ENCODE assay signal across 8 cellular contexts in genomic region chr4:85127653-85128052, GRCh38.
DNase-seq lines count a peak whose midpoint lies in the region; ATAC-seq and TF ChIP-seq lines count a peak whose summit lies in the region.

No MANE protein-coding gene starts in this region.

- H2BK5ac ChIP-seq in mesenchymal stem cell (ENCODE audit: low read depth, low read length, poor library complexity, severe bottlenecking) = no peak overlapping the region

- H4K91ac ChIP-seq in mesenchymal stem cell (ENCODE audit: low read length) = no peak overlapping the region

- H2AFZ ChIP-seq in KMS-11 (ENCODE audit: low read depth) = peak overlapping the region; percentile 59; the same call in 1 of the 2 replicates
- no peak overlapping the region for H2AFZ ChIP-seq in mesenchymal stem cell (ENCODE audit: low read depth, low read length)

- peak in 7 of 8 donors; percentile 41 to 75 (median 59) for ATAC-seq in heart right ventricle
- no peak for ATAC-seq in Right ventricle myocardium superior (ENCODE audit: poor library complexity)
- ATAC-seq in body of pancreas = peak; percentile 95

- no peak overlapping the region for H2BK120ac ChIP-seq in mesenchymal stem cell (ENCODE audit: low read depth, low read length)

- H3K14ac ChIP-seq in mesenchymal stem cell (ENCODE audit: low read length in 2 of 2) = no peak overlapping the region

- H3K9me3 ChIP-seq in heart right ventricle (peaks cover 0 to 2% (median 0%) of the 10 kb centered on the region in 11 donors), body of pancreas (no peaks in the 10 kb centered on the region), mesenchymal stem cell (ENCODE audit: control insufficient read depth, low read length) (no peaks in the 10 kb centered on the region)

- no peaks in the 10 kb centered on the region for H3K79me2 ChIP-seq in KMS-11 (ENCODE audit: insufficient read depth, low read depth)

- no peaks in the 10 kb centered on the region for H4K20me1 ChIP-seq in KMS-11 (ENCODE audit: insufficient read depth)

- H3K27ac ChIP-seq in heart right ventricle = peak overlapping the region in 3 of 10 donors; percentile 19 to 41 (median 36)
- no peak overlapping the region for H3K27ac ChIP-seq in KMS-11
- H3K27ac ChIP-seq in body of pancreas = peak overlapping the region in 2 of 4 donors; percentile 28 to 47
- no peak overlapping the region for H3K27ac ChIP-seq in mesenchymal stem cell (ENCODE audit: low read length, poor library complexity, severe bottlenecking)

- 34 to 36% methylated on average over 10 of the region's 10 CpGs for WGBS in heart right ventricle, 2 donors
- 32 to 36% methylated on average over 10 of the region's 10 CpGs for WGBS in body of pancreas, 2 donors
- 60% methylated on average over 10 of the region's 10 CpGs for WGBS in mesenchymal stem cell

- TF ChIP-seq POLR2A in body of pancreas (IDR thresholded peaks at IDR 0.05) = no peak

- H3K27me3 ChIP-seq in heart right ventricle (no peaks in the 10 kb centered on the region), H7 (ENCODE audit: control insufficient read depth, insufficient read depth, low read length) (no peaks in the 10 kb centered on the region; the same call in 1 of the 2 replicates), KMS-11 (ENCODE audit: insufficient read depth, low read depth) (no peaks in the 10 kb centered on the region), body of pancreas (no peaks in the 10 kb centered on the region), mesenchymal stem cell (ENCODE audit: control insufficient read depth in 1 of 2, insufficient read depth in 1 of 2, low read length in 2 of 2) (no peaks in the 10 kb centered on the region)

- H2BK12ac ChIP-seq in mesenchymal stem cell (ENCODE audit: low read length in 2 of 2) = peak overlapping the region in 1 of 2 experiments; percentile 39

- TF ChIP-seq CTCF in heart right ventricle (IDR thresholded peaks at IDR 0.05) (peak; percentile 11 to 59 (median 48)), KMS-11 (conservative IDR thresholded peaks at IDR 0.05; ENCODE audit: low read depth, low read length) (peak; percentile 77), body of pancreas (IDR thresholded peaks at IDR 0.05) (peak; percentile 17 to 83 (median 44))

- H3K4me2 ChIP-seq in KMS-11 = no peak overlapping the region
- no peak overlapping the region for H3K4me2 ChIP-seq in mesenchymal stem cell (ENCODE audit: low read length, poor library complexity, severe bottlenecking)

- H4K8ac ChIP-seq in mesenchymal stem cell (ENCODE audit: low read length) = no peak overlapping the region

- H3K4me1 ChIP-seq in heart right ventricle = peaks cover 0 to 40% (median 4%) of the 10 kb centered on the region in 9 donors
- H3K4me1 ChIP-seq in KMS-11 (ENCODE audit: low read depth, poor library complexity, severe bottlenecking) = no peaks in the 10 kb centered on the region
- H3K4me1 ChIP-seq in body of pancreas = peaks cover 14% of the 10 kb centered on the region
- H3K4me1 ChIP-seq in mesenchymal stem cell (ENCODE audit: control insufficient read depth, insufficient read depth, low read depth, low read length) = peaks cover 2% of the 10 kb centered on the region

- H3K4ac ChIP-seq in mesenchymal stem cell (ENCODE audit: low read depth in 1 of 2, low read length in 2 of 2) = no peak overlapping the region

- H3K79me1 ChIP-seq in mesenchymal stem cell (replicated peaks; ENCODE audit: low read length, poor library complexity, severe bottlenecking) = no peaks in the 10 kb centered on the region

- H3K9ac ChIP-seq in KMS-11 = no peak overlapping the region
- H3K9ac ChIP-seq in mesenchymal stem cell (ENCODE audit: low read length) = no peak overlapping the region

- peak overlapping the region in 1 of 2 experiments; percentile 66 for H3K18ac ChIP-seq in mesenchymal stem cell (ENCODE audit: low read depth in 1 of 2, low read length in 2 of 2)

- no peak overlapping the region for H3K23ac ChIP-seq in mesenchymal stem cell (ENCODE audit: low read length in 2 of 2)

- H3K36me3 ChIP-seq in heart right ventricle (no peaks in the 10 kb centered on the region), H7 (replicated peaks; ENCODE audit: control insufficient read depth, insufficient read depth, low read length) (no peaks in the 10 kb centered on the region), KMS-11 (ENCODE audit: insufficient read depth) (no peaks in the 10 kb centered on the region), body of pancreas (replicated peaks in 1 of 2; ENCODE audit: insufficient read depth in 1 of 2, low read depth in 2 of 2) (no peaks in the 10 kb centered on the region), mesenchymal stem cell (ENCODE audit: control insufficient read depth in 1 of 2, insufficient read depth in 2 of 2, low read depth in 1 of 2, low read length in 2 of 2) (no peaks in the 10 kb centered on the region)

- intact Hi-C loops in heart right ventricle (cut with DNase I) (no loop called here), Right ventricle myocardium superior (cut with DNase I) (no loop called here), body of pancreas (cut with DNase I) (no loop called here)

- no peak overlapping the region for H2BK15ac ChIP-seq in mesenchymal stem cell (ENCODE audit: low read depth, poor library complexity, severe bottlenecking)

- DNase-seq in heart right ventricle = peak in 1 of 2 donors; percentile 23
- DNase-seq in Right ventricle myocardium superior = no peak
- DNase-seq in H7 = peak; percentile 71
- DNase-seq in body of pancreas = peak; percentile 49 to 55 (median 54)
- DNase-seq in mesenchymal stem cell = peak; percentile 35
- DNase-seq in activated naive CD4-positive, alpha-beta T cell treated with Interleukin-2 at 50 U/mL for 16 hours = no peak
- DNase-seq in CD1c-positive myeloid dendritic cell (ENCODE audit: extremely low spot score) = no peak

- H2AK5ac ChIP-seq in mesenchymal stem cell (ENCODE audit: low read length, severe bottlenecking) = no peak overlapping the region

- H3K4me3 ChIP-seq in heart right ventricle (no peak overlapping the region), H7 (ENCODE audit: insufficient read depth, low read depth, low read length) (no peak overlapping the region), KMS-11 (IDR thresholded peaks at IDR 0.05; ENCODE audit: insufficient read depth, low read depth, low read length) (no peak overlapping the region), body of pancreas (no peak overlapping the region), mesenchymal stem cell (ENCODE audit: insufficient read depth in 1 of 2, low read depth in 1 of 2, low read length in 2 of 2) (no peak overlapping the region)

Comparison
In these comparisons a context has a peak if more than half of its experiments do, and no peak if none do; other contexts are left out.
1. DNase-seq: peak in H7 (single experiment), body of pancreas (4 of 4) and mesenchymal stem cell (single experiment); none in Right ventricle myocardium superior (single experiment), activated naive CD4-positive, alpha-beta T cell treated with Interleukin-2 at 50 U/mL for 16 hours (single experiment) and CD1c-positive myeloid dendritic cell (single experiment).
2. Peak in every context shown above with its lines, with median percentiles within 50 percentile points of each other: CTCF ChIP-seq.